8 cellular contexts compared by ENCODE assay signal in genomic region chr10:21527634-21528451, GRCh38. TPM values are rescaled to one million over a fixed set of nuclear protein-coding genes. Genes with fewer than 3 reads are reported as not detected.
A peak's percentile ranks its signal among the peaks of the same experiment; 100 is the strongest.
DNase-seq lines count a peak whose midpoint lies in the region; ATAC-seq and TF ChIP-seq lines count a peak whose summit lies in the region.

No MANE protein-coding gene starts in this region.

- no peaks in the 10 kb centered on the region; the same call in 1 of the 2 replicates for H3K36me3 ChIP-seq in Panc1 (ENCODE audit: control insufficient read depth, insufficient read depth, low read length)

- peak overlapping the region; percentile 36 for H3K27ac Mint-ChIP-seq in T-helper 1 cell treated with Interleukin-12 subunit alpha and Interleukin-12 subunit beta and Interleukin-4 antibody, amounts not matched to agents 30 μg/mL and 1 μg/mL, for 36 hours
- H3K27ac Mint-ChIP-seq in effector memory CD8-positive, alpha-beta T cell: peak overlapping the region in 1 of 2 donors; percentile 89
- H3K27ac Mint-ChIP-seq in natural killer cell: peak overlapping the region in 1 of 2 donors; percentile 89

- peak overlapping the region; percentile 48 to 56 for H3K4me3 ChIP-seq in Panc1 (ENCODE audit: low read depth in 2 of 2, low read length in 2 of 2)

- H3K9me3 ChIP-seq in Panc1 (ENCODE audit: control insufficient read depth, insufficient read depth, low read depth, low read length): no peaks in the 10 kb centered on the region

- in situ Hi-C loops in Panc1 (cut with HindIII; ENCODE audit: low pct_unique_long_range_greater_than_20kb, low sequenced_read_pairs): no loop called here

- POLR2A ChIA-PET in Panc1 (lab: Charles Lee): interaction anchor here (1.2 kb wide), 1 partner anchor 10 kb away, joined by 6 read pairs; no protein-coding TSS in a partner anchor

- TF ChIP-seq CTCF in Panc1 (IDR thresholded peaks at IDR 0.05) (no peak), natural killer cell (IDR thresholded peaks at IDR 0.05) (no peak)

- peaks cover 5% of the 10 kb centered on the region for H3K36me3 Mint-ChIP-seq in T-helper 1 cell treated with Interleukin-12 subunit alpha and Interleukin-12 subunit beta and Interleukin-4 antibody, amounts not matched to agents 30 μg/mL and 1 μg/mL, for 36 hours (ENCODE audit: low read depth)
- H3K36me3 Mint-ChIP-seq in effector memory CD8-positive, alpha-beta T cell (ENCODE audit: insufficient read depth): peaks cover 14% of the 10 kb centered on the region
- peaks cover 5% of the 10 kb centered on the region for H3K36me3 Mint-ChIP-seq in natural killer cell

- H3K27me3 ChIP-seq in Panc1 (ENCODE audit: control insufficient read depth, insufficient read depth, low read length): no peaks in the 10 kb centered on the region

- DNase-seq in T-helper 1 cell (no peak), Panc1 (ENCODE audit: low read depth, low spot score) (no peak), natural killer cell (no peak), SKM-1 (lab: John Stamatoyannopoulos, UW; ENCODE audit: unreplicated experiment) (no peak), posterior cingulate gyrus (no peak)
- DNase-seq in effector memory CD8-positive, alpha-beta T cell: no peak

- H3K27ac ChIP-seq in Panc1 (ENCODE audit: low read length): peak overlapping the region; percentile 98

- no peaks in the 10 kb centered on the region for H3K9me3 Mint-ChIP-seq in T-helper 1 cell treated with Interleukin-12 subunit alpha and Interleukin-12 subunit beta and Interleukin-4 antibody, amounts not matched to agents 30 μg/mL and 1 μg/mL, for 36 hours
- no peaks in the 10 kb centered on the region for H3K9me3 Mint-ChIP-seq in effector memory CD8-positive, alpha-beta T cell
- no peaks in the 10 kb centered on the region for H3K9me3 Mint-ChIP-seq in natural killer cell

- peaks cover 43% of the 10 kb centered on the region for H3K4me1 ChIP-seq in Panc1 (ENCODE audit: control insufficient read depth, insufficient read depth, low read length)

- intact Hi-C loops in Panc1 (cut with micrococcal nuclease; ENCODE audit: unreplicated experiment): loop anchor here (10.0 kb wide), 1 partner anchor 353 kb away; no protein-coding TSS in a partner anchor
- intact Hi-C loops in natural killer cell (cut with micrococcal nuclease): no loop called here
- intact Hi-C loops in posterior cingulate gyrus (cut with DNase I): no loop called here

- ATAC-seq in Panc1 (no peak), natural killer cell (no peak), GM21423 (IDR thresholded peaks at IDR 0.05; ENCODE audit: unreplicated experiment) (no peak)
- ATAC-seq in effector memory CD8-positive, alpha-beta T cell (replicated peaks): no peak

- peak overlapping the region; percentile 57 for H3K4me3 Mint-ChIP-seq in T-helper 1 cell treated with Interleukin-12 subunit alpha and Interleukin-12 subunit beta and Interleukin-4 antibody, amounts not matched to agents 30 μg/mL and 1 μg/mL, for 36 hours
- peak overlapping the region; percentile 78 to 83 for H3K4me3 Mint-ChIP-seq in effector memory CD8-positive, alpha-beta T cell
- H3K4me3 Mint-ChIP-seq in natural killer cell: peak overlapping the region; percentile 74

- CTCF ChIA-PET in Panc1 (lab: Charles Lee): interaction anchor here (0.6 kb wide), 1 partner anchor 43 kb away, joined by 3 read pairs; no protein-coding TSS in a partner anchor

- H3K4me1 Mint-ChIP-seq in T-helper 1 cell treated with Interleukin-12 subunit alpha and Interleukin-12 subunit beta and Interleukin-4 antibody, amounts not matched to agents 30 μg/mL and 1 μg/mL, for 36 hours (ENCODE audit: low read depth): peaks cover 23% of the 10 kb centered on the region
- peaks cover 16 to 29% of the 10 kb centered on the region in 2 donors for H3K4me1 Mint-ChIP-seq in effector memory CD8-positive, alpha-beta T cell (ENCODE audit: low read depth in 2 of 2)
- H3K4me1 Mint-ChIP-seq in natural killer cell: peaks cover 22 to 26% of the 10 kb centered on the region in 2 donors

- no TSS peak for BruUV-seq in Panc1 (replicated peaks; lab: Mats Ljungman, UMichigan)

- peaks cover 63% of the 10 kb centered on the region for H3K27me3 Mint-ChIP-seq in T-helper 1 cell treated with Interleukin-12 subunit alpha and Interleukin-12 subunit beta and Interleukin-4 antibody, amounts not matched to agents 30 μg/mL and 1 μg/mL, for 36 hours (ENCODE audit: low read depth)
- H3K27me3 Mint-ChIP-seq in effector memory CD8-positive, alpha-beta T cell: no peaks in the 10 kb centered on the region
- H3K27me3 Mint-ChIP-seq in natural killer cell (ENCODE audit: low read depth in 2 of 2): peaks cover 35 to 60% of the 10 kb centered on the region in 2 donors

RNA-seq across cellular contexts. Expression of gene SKIDA1, which starts 2.4 kb away (rescaled TPM):
- total RNA-seq in Panc1 (2021; ENCODE audit: unreplicated experiment) (9.3 TPM), natural killer cell (not detected)
- 5.8 TPM for polyA plus RNA-seq in Panc1 (2012; ENCODE audit: insufficient read length)

RNA-seq across cellular contexts. Expression of gene MLLT10, which starts 6.2 kb away (rescaled TPM):
- 33.4 TPM for total RNA-seq in Panc1 (2021; ENCODE audit: unreplicated experiment)
- polyA plus RNA-seq in Panc1 (2012; ENCODE audit: insufficient read length): 28.9 TPM
- total RNA-seq in natural killer cell: 10 to 100 TPM; 40.4 to 65.2 (median 60.0) TPM

Comparison
In these comparisons a context has a peak if more than half of its experiments do, and no peak if none do; other contexts are left out.
1. RNA of gene SKIDA1, which starts 2.4 kb away (total RNA-seq): 9.3 TPM in Panc1 (single experiment); not detected in natural killer cell; every median in the first group is over 10 times any median in the second.
2. Peak in every context shown above with its lines, with median percentiles within 50 percentile points of each other: H3K4me3 Mint-ChIP-seq.